9 cellular contexts compared by ENCODE assay signal in genomic region chr9:129125478-129125877, GRCh38. TPM values are rescaled to one million over a fixed set of nuclear protein-coding genes. Genes with fewer than 3 reads are reported as not detected.
DNase-seq lines count a peak whose midpoint lies in the region; ATAC-seq, FAIRE-seq and TF ChIP-seq lines count a peak whose summit lies in the region.
"Had no signal": no experiment of that assay in that cellular context is flagged by ENCODE, and none has a peak within 500 bp of the region (broad histone marks: within the 10 kb centered on the region; RNA-seq: fewer than 3 reads in every experiment).

No MANE protein-coding gene starts in this region.

- H2BK12ac ChIP-seq in trophoblast cell (ENCODE audit: low read length) = no peak overlapping the region

- H3K9ac ChIP-seq in GM12878 (ENCODE audit: control insufficient read depth, insufficient read depth, low read length) (no peak overlapping the region), trophoblast cell (ENCODE audit: low read length) (no peak overlapping the region)

- H3K79me1 ChIP-seq in trophoblast cell (ENCODE audit: low read length) = peaks cover 4% of the 10 kb centered on the region

- H3K27me3 ChIP-seq in GM12878 (replicated peaks in 1 of 2; ENCODE audit: control insufficient read depth in 2 of 2, insufficient read depth in 2 of 2, low read length in 1 of 2) (no peaks in the 10 kb centered on the region), trophoblast cell (ENCODE audit: insufficient read depth, low read length) (no peaks in the 10 kb centered on the region)

- no peak for TF ChIP-seq CTCF in GM12878 (IDR thresholded peaks at IDR 0.05 in 2 of 3, conservative IDR thresholded peaks at IDR 0.05 in 1 of 3; ENCODE audit: control insufficient read depth in 2 of 3, extremely low read depth in 1 of 3, insufficient read depth in 1 of 3, low read depth in 3 of 3, low read length in 3 of 3)

- H3K27ac ChIP-seq in GM12878 (ENCODE audit: control insufficient read depth, insufficient read depth) (no peak overlapping the region), trophoblast cell (ENCODE audit: low read depth, low read length) (no peak overlapping the region), substantia nigra (ENCODE audit: low read depth, low read length, poor library complexity, severe bottlenecking) (no peak overlapping the region)

- H2AFZ ChIP-seq in GM12878 (ENCODE audit: control insufficient read depth, low read depth, low read length) = no peak overlapping the region
- no peak overlapping the region for H2AFZ ChIP-seq in trophoblast cell (ENCODE audit: insufficient read depth, low read length, poor library complexity)

- no peak overlapping the region for H3K23ac ChIP-seq in trophoblast cell (ENCODE audit: low read length)

- H2BK5ac ChIP-seq in trophoblast cell (ENCODE audit: low read depth, low read length, poor library complexity) = no peak overlapping the region

- ATAC-seq in HG02610 (IDR thresholded peaks at IDR 0.05; ENCODE audit: unreplicated experiment) (peak; percentile 55), GM12878 (peak; percentile 97), GM19035 (IDR thresholded peaks at IDR 0.05; ENCODE audit: unreplicated experiment) (no peak)

- H3K18ac ChIP-seq in trophoblast cell (ENCODE audit: low read length) = no peak overlapping the region

- SMC1A ChIA-PET in GM12878 (lab: Charles Lee; ENCODE audit: uncharacterized antibody, unreplicated experiment) = interaction anchor here (0.9 to 2.2 kb wide), 5 partner anchors 12 to 455 kb away, joined by 3 to 11 read pairs (median 4); no protein-coding TSS in a partner anchor

- POLR2A ChIA-PET in GM12878 (lab: Charles Lee) = interaction anchor here (1.2 to 2.5 kb wide), 3 partner anchors 11 to 14 kb away, joined by 3 to 14 read pairs (median 5); no protein-coding TSS in a partner anchor

- TF ChIP-seq EP300 in GM12878 (IDR thresholded peaks at IDR 0.05; ENCODE audit: borderline replicate concordance in 1 of 2, control insufficient read depth in 1 of 2, low read depth in 2 of 2, low read length in 2 of 2) = no peak

- CTCF ChIA-PET in GM12878 (lab: Yijun Ruan, JAX) = interaction anchor here (0.8 to 11.5 kb wide), 10 partner anchors 8 to 665 kb away, joined by 3 to 175 read pairs (median 5); partner anchors contain the start of gene NTMT1

- H3K36me3 ChIP-seq in GM12878 (ENCODE audit: control insufficient read depth in 2 of 2, insufficient read depth in 2 of 2, low read length in 1 of 2) = peaks cover 20 to 21% of the 10 kb centered on the region in 2 experiments
- peaks cover 38 to 59% of the 10 kb centered on the region in 2 experiments for H3K36me3 ChIP-seq in trophoblast cell (ENCODE audit: control insufficient read depth in 1 of 2, insufficient read depth in 2 of 2, low read length in 2 of 2)

- no peak overlapping the region for H4K12ac ChIP-seq in trophoblast cell (ENCODE audit: low read depth, low read length)

- H3K14ac ChIP-seq in trophoblast cell (ENCODE audit: low read length) = no peak overlapping the region

- intact Hi-C loops in GM12878 (cut with micrococcal nuclease; ENCODE audit: unreplicated experiment) = no loop called here

- 3% methylated on average over 8 of the region's 8 CpGs for WGBS in GM12878 (ENCODE audit: insufficient coverage, insufficient replicate concordance, low lambda C conversion rate, missing lambda C conversion rate)
- no CpG with 5 or more reads among the region's 8 CpGs for WGBS in trophoblast cell (ENCODE audit: extremely low coverage, insufficient coverage, insufficient read length)

- H2BK120ac ChIP-seq in trophoblast cell (ENCODE audit: insufficient read depth, low read length, poor library complexity) = no peak overlapping the region

- no peak overlapping the region for H3K4ac ChIP-seq in trophoblast cell (ENCODE audit: low read depth, low read length)

- H4K91ac ChIP-seq in trophoblast cell (ENCODE audit: low read depth, low read length) = no peak overlapping the region

- H3K79me2 ChIP-seq in GM12878 (ENCODE audit: control insufficient read depth, insufficient read depth, low read length) (no peaks in the 10 kb centered on the region), trophoblast cell (ENCODE audit: control insufficient read depth, insufficient read depth, low read length, poor library complexity) (no peaks in the 10 kb centered on the region)

- H4K20me1 ChIP-seq in GM12878 (ENCODE audit: control insufficient read depth, insufficient read depth) = no peaks in the 10 kb centered on the region

- H3K4me1 ChIP-seq in GM12878 (ENCODE audit: control insufficient read depth, insufficient read depth, low read length) = peaks cover 3% of the 10 kb centered on the region; the same call in 1 of the 2 replicates
- H3K4me1 ChIP-seq in trophoblast cell (ENCODE audit: control insufficient read depth in 1 of 2, insufficient read depth in 2 of 2, low read length in 2 of 2) = peaks cover 3 to 4% of the 10 kb centered on the region in 2 experiments

- TF ChIP-seq RAD21 in GM12878 (IDR thresholded peaks at IDR 0.05; ENCODE audit: insufficient read depth, low read depth, low read length) = no peak

- no peak for DNase-seq in GM12878 (ENCODE audit: low read depth, low spot score)
- DNase-seq in trophoblast cell = peak; percentile 90 to 96
- no peak for DNase-seq in substantia nigra (lab: John Stamatoyannopoulos, UW)
- no peak for DNase-seq in HuH-7.5 (ENCODE audit: low spot score)
- DNase-seq: activated T-cell treated with anti-CD3 and anti-CD28 coated beads, Interleukin-2, amount 50 U/mL, for 48 hours; NCI-H1694 had no signal

- BruUV-seq in GM12878 (replicated peaks; lab: Mats Ljungman, UMichigan) = no TSS peak

- no peak overlapping the region for H2AK5ac ChIP-seq in trophoblast cell (ENCODE audit: low read length)

- in situ Hi-C loops in GM12878 (cut with MboI) = no loop called here

- H3K4me2 ChIP-seq in GM12878 (ENCODE audit: control insufficient read depth, insufficient read depth) (no peak overlapping the region; the same call in 1 of the 2 replicates), trophoblast cell (ENCODE audit: low read length) (no peak overlapping the region)

- TF ChIP-seq POLR2A in GM12878 (IDR thresholded peaks at IDR 0.05; ENCODE audit: low read depth, low read length) = no peak

- FAIRE-seq in GM12878 (lab: Jason Lieb, UNC) = no peak

- H3K4me3 ChIP-seq in GM12878 = no peak overlapping the region
- no peak overlapping the region for H3K4me3 ChIP-seq in trophoblast cell (ENCODE audit: low read depth, low read length)
- H3K4me3 ChIP-seq: skin epidermis had no signal

- no peak overlapping the region for H4K8ac ChIP-seq in trophoblast cell (ENCODE audit: low read depth, low read length)

- H3K9me3 ChIP-seq in GM12878 (replicated peaks; ENCODE audit: control insufficient read depth, insufficient read depth, low read length) = no peaks in the 10 kb centered on the region
- H3K9me3 ChIP-seq in trophoblast cell (ENCODE audit: insufficient read depth, low read depth, low read length) = no peaks in the 10 kb centered on the region

- RAD21 ChIA-PET in GM12878 (lab: Charles Lee; ENCODE audit: unreplicated experiment) = interaction anchor here (0.9 to 1.5 kb wide), 7 partner anchors 12 to 502 kb away, joined by 3 to 7 read pairs (median 3); partner anchors contain the start of genes CRAT, PTPA and SH3GLB2

RNA-seq across cellular contexts. Expression of gene PTPA, which starts 14.3 kb away (rescaled TPM):
- total RNA-seq in GM12878 (2013; cell fraction: nucleolus; rRNA removed) = 38.9 and 47.5 TPM in 2 replicates
- total RNA-seq in GM12878 (2014; rRNA removed) (86.2 and 91.7 TPM in 2 replicates), GM12878 (2014; rRNA removed; fragmentation: Illumina TruSeq; extraction: Trizol) (42.9 and 45.6 TPM in 2 replicates), GM12878 (2021) (91.3 and 100 TPM in 2 replicates)
- polyA plus RNA-seq in GM12878 (2011; ENCODE audit: low read depth) = 22.8 TPM
- polyA plus RNA-seq in GM12878 (2011; rRNA removed) (90.9 and 111 TPM in 2 replicates), GM12878 (2014; fragmentation: Illumina TruSeq; extraction: Trizol) (56.2 and 61.6 TPM in 2 replicates), GM12878 (2014; fragmentation: Nextera tagmentation; extraction: Ambion mirVana) (1 to 10 TPM; 1.6 to 3.2 TPM), GM12878 (2014; rRNA removed) (69.6 and 81.5 TPM in 2 replicates), GM12878 (2016; fragmentation: Nextera tagmentation; extraction: Ambion mirVana) (10 to 100 TPM; 48.3 to 54.0 TPM)
- 132 and 151 TPM in 2 replicates for polyA plus RNA-seq in GM12878 (2011; cell fraction: cytosol; rRNA removed)
- 121 and 122 TPM in 2 replicates for polyA plus RNA-seq in GM12878 (2011; cell fraction: nucleus; rRNA removed)
- polyA plus RNA-seq in GM12878 (2012) = 35.0 and 40.3 TPM in 2 replicates
- 86.4 and 110 TPM in 2 replicates for polyA minus RNA-seq in GM12878 (2011; rRNA and poly(A)+ RNA removed)
- polyA minus RNA-seq in GM12878 (2011; cell fraction: cytosol; rRNA and poly(A)+ RNA removed) = 42.0 and 43.0 TPM in 2 replicates
- 38.0 and 50.2 TPM in 2 replicates for polyA minus RNA-seq in GM12878 (2011; cell fraction: nucleus; rRNA and poly(A)+ RNA removed)
- polyA plus RNA-seq in trophoblast cell (2013) = 62.5 and 63.2 TPM in 2 replicates

RNA-seq across cellular contexts. Expression of gene CRAT, which starts 14.9 kb away (rescaled TPM):
- total RNA-seq in GM12878 (2013; cell fraction: nucleolus; rRNA removed) = 0.59 and 1.1 TPM in 2 replicates
- total RNA-seq in GM12878 (2014; rRNA removed) = 2.0 TPM in 2 replicates
- total RNA-seq in GM12878 (2014; rRNA removed; fragmentation: Illumina TruSeq; extraction: Trizol) = 0.60 and 0.89 TPM in 2 replicates
- 2.9 and 3.4 TPM in 2 replicates for total RNA-seq in GM12878 (2021)
- 0.85 TPM for polyA plus RNA-seq in GM12878 (2011; ENCODE audit: low read depth)
- polyA plus RNA-seq in GM12878 (2011; rRNA removed) = 0.32 and 0.61 TPM in 2 replicates
- 1.1 and 1.6 TPM in 2 replicates for polyA plus RNA-seq in GM12878 (2011; cell fraction: cytosol; rRNA removed)
- 2.0 TPM in 2 replicates for polyA plus RNA-seq in GM12878 (2011; cell fraction: nucleus; rRNA removed)
- 2.0 and 3.2 TPM in 2 replicates for polyA plus RNA-seq in GM12878 (2012)
- polyA plus RNA-seq in GM12878 (2014; fragmentation: Illumina TruSeq; extraction: Trizol) = 0.79 and 1.5 TPM in 2 replicates
- under 1 TPM; 0.10 to 0.47 TPM for polyA plus RNA-seq in GM12878 (2014; fragmentation: Nextera tagmentation; extraction: Ambion mirVana)
- 2.0 and 2.7 TPM in 2 replicates for polyA plus RNA-seq in GM12878 (2014; rRNA removed)
- polyA plus RNA-seq in GM12878 (2016; fragmentation: Nextera tagmentation; extraction: Ambion mirVana) = 1 to 10 TPM; 3.2 to 3.4 TPM
- 1.0 and 1.5 TPM in 2 replicates for polyA minus RNA-seq in GM12878 (2011; rRNA and poly(A)+ RNA removed)
- polyA minus RNA-seq in GM12878 (2011; cell fraction: cytosol; rRNA and poly(A)+ RNA removed) = 0.52 and 3.1 TPM in 2 replicates
- 0.48 and 1.1 TPM in 2 replicates for polyA minus RNA-seq in GM12878 (2011; cell fraction: nucleus; rRNA and poly(A)+ RNA removed)
- polyA plus RNA-seq in trophoblast cell (2013) = 13.3 and 13.9 TPM in 2 replicates

RNA-seq across cellular contexts. Expression of gene DOLPP1, which starts 44.6 kb away (rescaled TPM):
- 6.4 and 8.2 TPM in 2 replicates for total RNA-seq in GM12878 (2013; cell fraction: nucleolus; rRNA removed)
- total RNA-seq in GM12878 (2014; rRNA removed) (12.6 and 13.0 TPM in 2 replicates), GM12878 (2014; rRNA removed; fragmentation: Illumina TruSeq; extraction: Trizol) (8.6 and 10.0 TPM in 2 replicates), GM12878 (2021) (15.2 TPM in 2 replicates)
- 3.9 TPM for polyA plus RNA-seq in GM12878 (2011; ENCODE audit: low read depth)
- polyA plus RNA-seq in GM12878 (2011; rRNA removed) (8.0 and 13.2 TPM in 2 replicates), GM12878 (2014; fragmentation: Illumina TruSeq; extraction: Trizol) (6.6 and 13.6 TPM in 2 replicates), GM12878 (2014; fragmentation: Nextera tagmentation; extraction: Ambion mirVana) (1 to 10 TPM in 1 of 2 experiments, under 1 TPM in 1; 0.76 to 3.5 TPM), GM12878 (2014; rRNA removed) (17.4 and 19.9 TPM in 2 replicates), GM12878 (2016; fragmentation: Nextera tagmentation; extraction: Ambion mirVana) (10 to 100 TPM; 18.9 to 19.2 TPM)
- polyA plus RNA-seq in GM12878 (2011; cell fraction: cytosol; rRNA removed) = 17.8 and 22.8 TPM in 2 replicates
- 22.8 and 28.4 TPM in 2 replicates for polyA plus RNA-seq in GM12878 (2011; cell fraction: nucleus; rRNA removed)
- polyA plus RNA-seq in GM12878 (2012) = 5.7 and 6.6 TPM in 2 replicates
- polyA minus RNA-seq in GM12878 (2011; rRNA and poly(A)+ RNA removed) = 9.2 and 14.9 TPM in 2 replicates
- polyA minus RNA-seq in GM12878 (2011; cell fraction: cytosol; rRNA and poly(A)+ RNA removed) = 5.1 and 5.5 TPM in 2 replicates
- polyA minus RNA-seq in GM12878 (2011; cell fraction: nucleus; rRNA and poly(A)+ RNA removed) = 4.4 and 7.9 TPM in 2 replicates
- polyA plus RNA-seq in trophoblast cell (2013) = 25.6 and 29.1 TPM in 2 replicates

RNA-seq across cellular contexts. Expression of gene IER5L, which starts 52.6 kb away (rescaled TPM):
- 1.3 and 1.4 TPM in 2 replicates for total RNA-seq in GM12878 (2013; cell fraction: nucleolus; rRNA removed)
- total RNA-seq in GM12878 (2014; rRNA removed) (1.4 and 1.7 TPM in 2 replicates), GM12878 (2014; rRNA removed; fragmentation: Illumina TruSeq; extraction: Trizol) (0.09 and 0.14 TPM in 2 replicates), GM12878 (2021) (1.2 TPM in 2 replicates)
- not detected for polyA plus RNA-seq in GM12878 (2011; ENCODE audit: low read depth)
- polyA plus RNA-seq in GM12878 (2011; rRNA removed) (0.35 and 0.52 TPM in 2 replicates), GM12878 (2014; fragmentation: Illumina TruSeq; extraction: Trizol) (0.04 TPM in 1 of 2 replicates, not detected in the other), GM12878 (2014; fragmentation: Nextera tagmentation; extraction: Ambion mirVana) (under 1 TPM; 0.08 to 0.13 TPM), GM12878 (2014; rRNA removed) (0.67 and 1.2 TPM in 2 replicates), GM12878 (2016; fragmentation: Nextera tagmentation; extraction: Ambion mirVana) (under 1 TPM; 0.13 to 0.20 TPM)
- 0.49 and 0.57 TPM in 2 replicates for polyA plus RNA-seq in GM12878 (2011; cell fraction: cytosol; rRNA removed)
- 1.2 and 1.7 TPM in 2 replicates for polyA plus RNA-seq in GM12878 (2011; cell fraction: nucleus; rRNA removed)
- polyA plus RNA-seq in GM12878 (2012) = 0.22 and 0.31 TPM in 2 replicates
- polyA minus RNA-seq in GM12878 (2011; rRNA and poly(A)+ RNA removed) = 0.15 and 0.36 TPM in 2 replicates
- polyA minus RNA-seq in GM12878 (2011; cell fraction: cytosol; rRNA and poly(A)+ RNA removed) = 0.83 and 0.94 TPM in 2 replicates
- 2.7 and 4.0 TPM in 2 replicates for polyA minus RNA-seq in GM12878 (2011; cell fraction: nucleus; rRNA and poly(A)+ RNA removed)
- 63.3 and 64.2 TPM in 2 replicates for polyA plus RNA-seq in trophoblast cell (2013)

Comparison
In these comparisons a context has a peak if more than half of its experiments do, and no peak if none do; other contexts are left out.
1. DNase-seq: peak in trophoblast cell (2 of 2); none in GM12878 (single experiment), substantia nigra (0 of 49) and HuH-7.5 (single experiment).